Comparison of ENCODE assay signal across 24 cellular contexts in the genomic region with DNA sequence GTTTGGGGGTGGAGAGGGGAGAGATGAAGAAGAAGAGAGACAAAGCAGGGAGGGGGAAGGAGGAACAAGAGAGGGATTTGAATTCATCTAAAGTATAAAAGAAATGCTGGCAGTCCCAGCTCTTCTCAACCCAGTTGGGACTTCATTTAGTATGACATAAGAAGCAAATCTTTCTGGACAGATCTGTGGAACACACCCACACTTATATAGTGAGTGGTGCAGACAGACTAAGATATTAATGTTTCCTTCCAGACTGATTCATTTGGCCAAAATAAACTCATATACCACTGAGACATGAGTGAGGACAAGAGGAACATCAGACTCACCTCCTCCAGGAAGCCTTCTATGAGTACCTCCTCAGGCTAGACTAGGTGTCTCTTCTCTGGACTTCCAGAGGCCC.
"Had no signal": no experiment of that assay in that cellular context is flagged by ENCODE, and none has a peak within 500 bp of the region (broad histone marks: within the 10 kb centered on the region; RNA-seq: fewer than 3 reads in every experiment).

No MANE protein-coding gene starts in this region.

- H2AFZ ChIP-seq: parathyroid adenoma had no signal

- H3K27ac Mint-ChIP-seq: activated naive CD4-positive, alpha-beta T cell treated with anti-CD3 and anti-CD28 coated beads, Interleukin-2, amount 50 U/mL, for 24 hours; effector memory CD8-positive, alpha-beta T cell; memory B cell; naive B cell; WTC11 had no signal

- DNase-seq: activated gamma-delta T cell treated with Interleukin-2 at 50 U/mL for 16 hours; activated T-cell treated with anti-CD3 and anti-CD28 coated beads, Interleukin-2, amount 50 U/mL, for 1 hour; anterior cingulate cortex; brain microvascular endothelial cell; central memory CD4-positive, alpha-beta T cell; dorsolateral prefrontal cortex; effector memory CD8-positive, alpha-beta T cell; foreskin melanocyte; glutamatergic neuron; hippocampal formation; kidney glomerular epithelial cell; naive B cell; stimulated activated CD4-positive, alpha-beta T cell treated with anti-CD3 and anti-CD28 coated beads, Interleukin-4, amount 100 ng/mL, for 1 hour; stimulated activated naive CD4-positive, alpha-beta T cell; T-helper 9 cell; upper lobe of right lung had no signal

- H3K9me3 ChIP-seq: mucosa of descending colon, neutrophil, upper lobe of right lung had no signal

- H3K4me1 ChIP-seq: parathyroid adenoma, upper lobe of right lung had no signal

- H3K4me1 Mint-ChIP-seq: activated naive CD4-positive, alpha-beta T cell treated with anti-CD3 and anti-CD28 coated beads, Interleukin-2, amount 50 U/mL, for 24 hours; memory B cell; naive B cell had no signal

- H3K36me3 Mint-ChIP-seq: activated naive CD4-positive, alpha-beta T cell treated with anti-CD3 and anti-CD28 coated beads, Interleukin-2, amount 50 U/mL, for 24 hours; memory B cell; naive B cell; WTC11 had no signal

- H3K9ac ChIP-seq: parathyroid adenoma had no signal

- H3K79me2 ChIP-seq: parathyroid adenoma had no signal

- H3K4me3 Mint-ChIP-seq: activated naive CD4-positive, alpha-beta T cell treated with anti-CD3 and anti-CD28 coated beads, Interleukin-2, amount 50 U/mL, for 24 hours; effector memory CD8-positive, alpha-beta T cell; memory B cell; naive B cell; WTC11 had no signal

- ATAC-seq: effector memory CD8-positive, alpha-beta T cell; esophagus mucosa; sciatic nerve; upper lobe of right lung; WTC11 had no signal

- H3K36me3 ChIP-seq: brain microvascular endothelial cell, neutrophil, upper lobe of right lung had no signal

- H3K27ac ChIP-seq: brain microvascular endothelial cell, neutrophil, parathyroid adenoma, upper lobe of right lung had no signal

- H3K27me3 ChIP-seq: brain microvascular endothelial cell, upper lobe of right lung had no signal

- H3K4me3 ChIP-seq: mucosa of descending colon, upper lobe of right lung had no signal

- H3K9me3 Mint-ChIP-seq: activated naive CD4-positive, alpha-beta T cell treated with anti-CD3 and anti-CD28 coated beads, Interleukin-2, amount 50 U/mL, for 24 hours; memory B cell; WTC11 had no signal

- H3K27me3 Mint-ChIP-seq: effector memory CD8-positive, alpha-beta T cell had no signal
